ENCODE assay signal across 8 cellular contexts in the genomic region with DNA sequence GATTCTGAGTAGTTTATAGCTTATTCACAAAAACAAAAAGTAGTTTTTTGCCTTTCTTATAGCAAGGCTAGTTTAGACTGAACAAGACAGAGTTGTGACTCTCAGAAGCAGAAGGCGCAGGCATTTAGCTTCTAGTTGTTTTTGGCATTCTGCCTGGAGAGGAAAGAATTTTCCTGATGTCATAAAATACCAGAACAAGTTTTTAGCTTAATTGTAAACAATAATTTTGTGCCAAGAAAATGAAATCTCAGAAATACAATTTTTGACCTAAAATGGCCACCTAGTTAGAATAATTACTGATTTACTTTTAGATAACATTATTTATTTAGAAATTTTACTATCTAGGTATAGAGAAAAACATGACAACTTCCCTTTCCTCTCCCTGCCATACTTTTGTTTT. TPM values are rescaled to one million over a fixed set of nuclear protein-coding genes. Genes with fewer than 3 reads are reported as not detected.
DNase-seq lines count a peak whose midpoint lies in the region; ATAC-seq and TF ChIP-seq lines count a peak whose summit lies in the region.

No MANE protein-coding gene starts in this region.

- H2AFZ ChIP-seq in smooth muscle cell (ENCODE audit: low read depth) = no peak overlapping the region

- WGBS in smooth muscle cell (ENCODE audit: low lambda C conversion rate) = 0% methylated on average over 1 of the region's 1 CpG

- H3F3A ChIP-seq in smooth muscle cell (ENCODE audit: low read depth) = peaks cover 26% of the 10 kb centered on the region

- H3K36me3 Mint-ChIP-seq in brain = peaks cover 4% of the 10 kb centered on the region

- H4K20me1 ChIP-seq in smooth muscle cell (ENCODE audit: low read depth) = peaks cover 47% of the 10 kb centered on the region

- peaks cover 43% of the 10 kb centered on the region for H3K4me1 ChIP-seq in smooth muscle cell (ENCODE audit: low read depth)

- H3K27ac ChIP-seq in smooth muscle cell (ENCODE audit: low read depth) = peak overlapping the region; percentile 97

- ATAC-seq in GM19023 (IDR thresholded peaks at IDR 0.05; ENCODE audit: unreplicated experiment) (no peak), GM21619 (IDR thresholded peaks at IDR 0.05; ENCODE audit: unreplicated experiment) (no peak)

- TF ChIP-seq CTCF in brain (conservative IDR thresholded peaks at IDR 0.05) = no peak
- no peak for TF ChIP-seq CTCF in smooth muscle cell (IDR thresholded peaks at IDR 0.05; ENCODE audit: borderline replicate concordance, insufficient read depth, poor library complexity, severe bottlenecking)

- peaks cover 59% of the 10 kb centered on the region for H3K79me2 ChIP-seq in smooth muscle cell (ENCODE audit: low read depth)

- peaks cover 7% of the 10 kb centered on the region for H3K27me3 Mint-ChIP-seq in brain

- peak overlapping the region; percentile 93 for H3K4me3 ChIP-seq in smooth muscle cell

- no peaks in the 10 kb centered on the region for H3K27me3 ChIP-seq in smooth muscle cell (ENCODE audit: low read depth)

- peaks cover 67% of the 10 kb centered on the region for H3K4me1 Mint-ChIP-seq in brain

- DNase-seq in NCI-H82 (lab: John Stamatoyannopoulos, UW) (peak; percentile 27), NCI-H82 treated with DMSO at 0.1 percent for 48 hours (lab: John Stamatoyannopoulos, UW; ENCODE audit: unreplicated experiment) (no peak), NCI-H446 (lab: John Stamatoyannopoulos, UW) (peak; percentile 74 to 85), inferior parietal cortex (ENCODE audit: extremely low spot score) (peak; percentile 75), smooth muscle cell (lab: John Stamatoyannopoulos, UW; ENCODE audit: unreplicated experiment) (no peak)

- H3K36me3 ChIP-seq in smooth muscle cell (ENCODE audit: low read depth) = no peaks in the 10 kb centered on the region

- H3K9me3 ChIP-seq in smooth muscle cell (replicated peaks; ENCODE audit: low read depth) = no peaks in the 10 kb centered on the region

- peak overlapping the region; percentile 37 to 99 (median 96) for H3K27ac Mint-ChIP-seq in brain

- H3K9me3 Mint-ChIP-seq in brain = no peaks in the 10 kb centered on the region

- peak overlapping the region; percentile 97 for H3K4me2 ChIP-seq in smooth muscle cell

- H3K4me3 Mint-ChIP-seq in brain = peak overlapping the region; percentile 87 to 93 (median 90)

- peak overlapping the region; percentile 95 for H3K9ac ChIP-seq in smooth muscle cell (ENCODE audit: low read depth)

RNA-seq across cellular contexts. Expression of gene DNAJB4, which starts 1.0 kb away (rescaled TPM):
- polyA plus RNA-seq in brain (ENCODE audit: insufficient read depth, low read depth, low replicate concordance) = 8.7 TPM
- total RNA-seq in smooth muscle cell = 48.9 and 92.8 TPM in 2 replicates
- polyA plus RNA-seq in smooth muscle cell = 31.5 and 43.4 TPM in 2 replicates

RNA-seq across cellular contexts. Expression of gene FUBP1, which starts 26.9 kb away (rescaled TPM):
- 58.2 TPM for polyA plus RNA-seq in brain (ENCODE audit: insufficient read depth, low read depth, low replicate concordance)
- total RNA-seq in smooth muscle cell = 144 and 166 TPM in 2 replicates
- polyA plus RNA-seq in smooth muscle cell = 50.5 and 60.4 TPM in 2 replicates

RNA-seq across cellular contexts. Expression of gene GIPC2, which starts 40.0 kb away (rescaled TPM):
- 0.19 TPM for polyA plus RNA-seq in brain (ENCODE audit: insufficient read depth, low read depth, low replicate concordance)
- total RNA-seq in smooth muscle cell = 0.13 TPM in 1 of 2 replicates, not detected in the other
- 0.05 TPM in 1 of 2 replicates, not detected in the other for polyA plus RNA-seq in smooth muscle cell

Comparison
In these comparisons a context has a peak if more than half of its experiments do, and no peak if none do; other contexts are left out.
1. DNase-seq: peak in NCI-H82 (single experiment), NCI-H446 (2 of 2) and inferior parietal cortex (single experiment); none in NCI-H82 treated with DMSO at 0.1 percent for 48 hours (single experiment) and smooth muscle cell (single experiment).